32 cellular contexts compared by ENCODE assay signal in the genomic region with DNA sequence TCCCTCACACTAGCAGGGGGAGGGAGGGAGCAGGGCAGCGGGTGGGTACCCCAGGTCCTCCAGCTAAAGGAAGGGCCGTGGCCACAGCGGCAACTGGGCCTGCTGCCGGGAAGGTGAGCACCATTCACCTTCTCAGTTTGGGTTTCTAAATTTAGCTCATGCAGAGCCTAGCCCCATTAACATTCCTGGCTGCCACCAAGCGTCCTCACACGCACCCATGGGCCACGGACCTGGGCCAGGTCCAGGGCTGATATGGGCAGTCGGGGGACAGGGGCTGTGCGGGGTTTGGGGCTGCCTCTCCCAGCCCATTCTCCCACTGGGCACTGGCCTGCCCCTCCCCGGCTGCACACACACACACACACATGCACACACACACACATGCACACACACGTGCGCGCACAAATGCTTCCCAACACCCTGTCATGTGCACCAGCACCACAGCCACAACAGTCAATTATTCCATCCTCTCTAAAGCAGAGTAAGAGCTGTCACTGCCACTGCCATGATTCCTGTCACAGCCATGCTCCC. TPM values are rescaled to one million over a fixed set of nuclear protein-coding genes. Genes with fewer than 3 reads are reported as not detected.
DNase-seq lines count a peak whose midpoint lies in the region; ATAC-seq, FAIRE-seq and TF ChIP-seq lines count a peak whose summit lies in the region.
"Had no signal": no experiment of that assay in that cellular context is flagged by ENCODE, and none has a peak within 500 bp of the region (broad histone marks: within the 10 kb centered on the region; RNA-seq: fewer than 3 reads in every experiment).

No MANE protein-coding gene starts in this region.

- H3K9me2 ChIP-seq in HCT116 (ENCODE audit: insufficient read depth) (no peaks in the 10 kb centered on the region), PC-3 (replicated peaks; ENCODE audit: low read length) (no peaks in the 10 kb centered on the region)

- peak overlapping the region in 1 of 2 experiments; percentile 32; a peak in 3 of 4 replicates for H3K4me3 ChIP-seq in HCT116 (replicated peaks in 1 of 2; ENCODE audit: low read depth in 1 of 2, low read length in 2 of 2)
- no peak overlapping the region for H3K4me3 ChIP-seq in astrocyte (ENCODE audit: insufficient read depth, low read depth, low read length)
- peak overlapping the region; percentile 7 for H3K4me3 ChIP-seq in skeletal muscle satellite cell (ENCODE audit: low read length)
- no peak overlapping the region for H3K4me3 ChIP-seq in ascending aorta
- no peak overlapping the region for H3K4me3 ChIP-seq in PC-3 (ENCODE audit: low read length)
- H3K4me3 ChIP-seq: esophagus squamous epithelium, hepatocyte, ovary, suprapubic skin, vagina had no signal

- H3K4me2 ChIP-seq in HCT116 (ENCODE audit: low read length) = peak overlapping the region; percentile 65
- H3K4me2 ChIP-seq in astrocyte (ENCODE audit: low read length) = peak overlapping the region; percentile 35
- H3K4me2 ChIP-seq in skeletal muscle satellite cell (ENCODE audit: low read length) = peak overlapping the region; percentile 36
- H3K4me2 ChIP-seq in PC-3 (ENCODE audit: low read length) = no peak overlapping the region
- H3K4me2 ChIP-seq: hepatocyte had no signal

- H3K27me3 ChIP-seq in HCT116 (ENCODE audit: insufficient read depth, low read length) = no peaks in the 10 kb centered on the region
- H3K27me3 ChIP-seq in astrocyte (ENCODE audit: insufficient read depth, low read length) = peaks cover 39% of the 10 kb centered on the region
- peaks cover 34% of the 10 kb centered on the region for H3K27me3 ChIP-seq in skeletal muscle satellite cell (ENCODE audit: control insufficient read depth, insufficient read depth, low read length)
- peaks cover 8% of the 10 kb centered on the region for H3K27me3 ChIP-seq in ascending aorta
- no peaks in the 10 kb centered on the region for H3K27me3 ChIP-seq in PC-3 (ENCODE audit: low read length)
- H3K27me3 ChIP-seq: ovary, vagina had no signal

- no peak overlapping the region for H2AFZ ChIP-seq in HCT116 (ENCODE audit: low read depth, low read length, poor library complexity, severe bottlenecking)
- peak overlapping the region; percentile 42 for H2AFZ ChIP-seq in astrocyte (ENCODE audit: low read depth, low read length)
- no peak overlapping the region for H2AFZ ChIP-seq in PC-3 (ENCODE audit: low read length)
- H2AFZ ChIP-seq: hepatocyte had no signal

- no peak for TF ChIP-seq RAD21 in HCT116 (IDR thresholded peaks at IDR 0.05; ENCODE audit: low read depth)

- H3K9ac ChIP-seq in HCT116 (ENCODE audit: low read length) = peak overlapping the region; percentile 38
- no peak overlapping the region for H3K9ac ChIP-seq in astrocyte (ENCODE audit: low read length)
- H3K9ac ChIP-seq in skeletal muscle satellite cell (ENCODE audit: low read depth, low read length) = no peak overlapping the region
- H3K9ac ChIP-seq in PC-3 (ENCODE audit: low read length) = no peak overlapping the region

- BruUV-seq in HCT116 (replicated peaks; lab: Mats Ljungman, UMichigan) = no TSS peak
- BruUV-seq in PC-3 (replicated peaks; lab: Mats Ljungman, UMichigan) = no TSS peak

- intact Hi-C loops in HCT116 (cut with micrococcal nuclease) (no loop called here), left ventricle myocardium superior (cut with micrococcal nuclease) (no loop called here), ascending aorta (cut with DNase I) (no loop called here), PC-3 (cut with micrococcal nuclease) (no loop called here)

- H3K4me3 Mint-ChIP-seq in astrocyte (ENCODE audit: unreplicated experiment) (no peak overlapping the region), nephron progenitor cell (no peak overlapping the region)
- H3K4me3 Mint-ChIP-seq: activated CD8-positive, alpha-beta T cell treated with anti-CD3 and anti-CD28 coated beads for 36 hours; activated naive CD4-positive, alpha-beta T cell treated with anti-CD3 and anti-CD28 coated beads, Interleukin-2, amount 50 U/mL, for 24 hours; immature natural killer cell; naive thymus-derived CD4-positive, alpha-beta T cell; stimulated activated effector memory CD8-positive, alpha-beta T cell treated with anti-CD3 and anti-CD28 coated beads, Interleukin-12 subunit alpha, Interleukin-12 subunit beta, amount 100 ng/mL, for 72 hours had no signal

- FAIRE-seq in astrocyte (lab: Jason Lieb, UNC) = no peak

- no peaks in the 10 kb centered on the region for H3K9me3 ChIP-seq in HCT116 (ENCODE audit: control insufficient read depth in 1 of 2, insufficient read depth in 1 of 2, low read depth in 1 of 2, low read length in 2 of 2)
- no peaks in the 10 kb centered on the region for H3K9me3 ChIP-seq in astrocyte (ENCODE audit: insufficient read depth, low read depth, low read length)
- H3K9me3 ChIP-seq in skeletal muscle satellite cell (replicated peaks; ENCODE audit: low read length) = no peaks in the 10 kb centered on the region
- H3K9me3 ChIP-seq in ascending aorta = no peaks in the 10 kb centered on the region
- no peaks in the 10 kb centered on the region for H3K9me3 ChIP-seq in PC-3 (ENCODE audit: low read length)
- H3K9me3 ChIP-seq: Caco-2, esophagus squamous epithelium, ovary, suprapubic skin, vagina had no signal

- no peak for DNase-seq in HCT116 (ENCODE audit: low read depth, low spot score)
- no peak for DNase-seq in astrocyte (ENCODE audit: low read depth)
- peak; percentile 75 for DNase-seq in left ventricle myocardium superior
- DNase-seq in ascending aorta (ENCODE audit: low spot score in 2 of 2) = no peak
- DNase-seq in PC-3 = no peak
- no peak for DNase-seq in nephron progenitor cell
- DNase-seq: activated CD4-positive, alpha-beta T cell treated with anti-CD3 and anti-CD28 coated beads for 1 hour; activated CD8-positive, alpha-beta T cell treated with anti-CD3 and anti-CD28 coated beads for 36 hours; amygdala; Caco-2; cortex of kidney; DMS79 treated with DMSO at 0.1 percent for 48 hours; esophagus squamous epithelium; foreskin melanocyte; immature natural killer cell; midbrain; naive thymus-derived CD4-positive, alpha-beta T cell; NCI-H1436 treated with DMSO at 0.1 percent for 48 hours; NCI-H82; ovary; stimulated activated CD4-positive, alpha-beta T cell treated with anti-CD3 and anti-CD28 coated beads, Interleukin-4, amount 100 ng/mL, for 1 hour; T-helper 2 cell had no signal

- H3F3A ChIP-seq in PC-3 (ENCODE audit: low read length, unreplicated experiment) = no peaks in the 10 kb centered on the region

- H4K20me1 ChIP-seq in HCT116 (ENCODE audit: insufficient read depth) (no peaks in the 10 kb centered on the region), astrocyte (ENCODE audit: insufficient read depth, low read length) (peaks cover 7% of the 10 kb centered on the region), PC-3 (ENCODE audit: low read length) (no peaks in the 10 kb centered on the region)

- H3K27ac ChIP-seq in HCT116 (ENCODE audit: low read depth, low read length) (peak overlapping the region; percentile 43; the same call in 1 of the 2 replicates), astrocyte (ENCODE audit: low read depth, low read length) (no peak overlapping the region), ascending aorta (no peak overlapping the region), PC-3 (ENCODE audit: low read length) (no peak overlapping the region)
- H3K27ac ChIP-seq: C4-2B, esophagus squamous epithelium, hepatocyte, ovary, suprapubic skin, vagina had no signal

- H3K4me1 Mint-ChIP-seq in astrocyte (ENCODE audit: low read depth, unreplicated experiment) = peaks cover 15% of the 10 kb centered on the region
- peaks cover 72% of the 10 kb centered on the region for H3K4me1 Mint-ChIP-seq in nephron progenitor cell
- H3K4me1 Mint-ChIP-seq: immature natural killer cell had no signal

- POLR2A ChIA-PET in HCT116 (lab: Charles Lee) (no interaction called here), PC-3 (lab: Charles Lee; ENCODE audit: unreplicated experiment) (no interaction called here)

- H3K27me3 Mint-ChIP-seq in astrocyte (ENCODE audit: low read depth, unreplicated experiment) = peaks cover 66% of the 10 kb centered on the region
- peaks cover 45% of the 10 kb centered on the region for H3K27me3 Mint-ChIP-seq in nephron progenitor cell (ENCODE audit: low read depth, poor library complexity)

- H3K9me3 Mint-ChIP-seq in astrocyte (ENCODE audit: unreplicated experiment) (peaks cover 4% of the 10 kb centered on the region), nephron progenitor cell (no peaks in the 10 kb centered on the region)
- H3K9me3 Mint-ChIP-seq: activated CD8-positive, alpha-beta T cell treated with anti-CD3 and anti-CD28 coated beads for 36 hours; activated naive CD4-positive, alpha-beta T cell treated with anti-CD3 and anti-CD28 coated beads, Interleukin-2, amount 50 U/mL, for 24 hours; activated T-helper 2 cell treated with anti-CD3 and anti-CD28 coated beads, Interferon-gamma antibody, Interleukin-2, Interleukin-4, amounts not matched to agents 10 μg/mL and 5 μg/mL and 100 μg/mL, durations not matched to agents 14 hours and 24 hours and 36 hours; immature natural killer cell; stimulated activated effector memory CD8-positive, alpha-beta T cell treated with anti-CD3 and anti-CD28 coated beads, Interleukin-12 subunit alpha, Interleukin-12 subunit beta, amount 100 ng/mL, for 72 hours had no signal

- no peak for TF ChIP-seq POLR2A in HCT116 (IDR thresholded peaks at IDR 0.05; ENCODE audit: borderline replicate concordance, extremely low read depth, insufficient read depth, insufficient read length)

- peaks cover 2% of the 10 kb centered on the region for H3K36me3 Mint-ChIP-seq in astrocyte (ENCODE audit: low read depth, unreplicated experiment)
- no peaks in the 10 kb centered on the region for H3K36me3 Mint-ChIP-seq in nephron progenitor cell (ENCODE audit: low read depth)
- H3K36me3 Mint-ChIP-seq: activated naive CD4-positive, alpha-beta T cell treated with anti-CD3 and anti-CD28 coated beads, Interleukin-2, amount 50 U/mL, for 24 hours; immature natural killer cell; naive thymus-derived CD4-positive, alpha-beta T cell; stimulated activated effector memory CD8-positive, alpha-beta T cell treated with anti-CD3 and anti-CD28 coated beads, Interleukin-12 subunit alpha, Interleukin-12 subunit beta, amount 100 ng/mL, for 72 hours had no signal

- H3K4me1 ChIP-seq in HCT116 (ENCODE audit: control insufficient read depth in 1 of 2, insufficient read depth in 2 of 2, low read length in 2 of 2) (peaks cover 12 to 35% of the 10 kb centered on the region in 2 experiments), astrocyte (ENCODE audit: insufficient read depth, low read length) (peaks cover 8% of the 10 kb centered on the region), skeletal muscle satellite cell (ENCODE audit: control insufficient read depth, insufficient read depth, low read length) (peaks cover 17% of the 10 kb centered on the region), ascending aorta (peaks cover 0 to 3% of the 10 kb centered on the region in 2 donors), PC-3 (ENCODE audit: insufficient read depth, low read length) (peaks cover 13% of the 10 kb centered on the region)
- H3K4me1 ChIP-seq: Caco-2 had no signal

- ATAC-seq in HCT116 (peak; percentile 33), left ventricle myocardium superior (peak; percentile 84), PC-3 (no peak), GM19452 (IDR thresholded peaks at IDR 0.05; ENCODE audit: unreplicated experiment) (no peak)
- ATAC-seq: activated CD8-positive, alpha-beta T cell treated with anti-CD3 and anti-CD28 coated beads for 36 hours; left lobe of liver; naive thymus-derived CD4-positive, alpha-beta T cell; stimulated activated effector memory CD8-positive, alpha-beta T cell treated with anti-CD3 and anti-CD28 coated beads, Interleukin-12 subunit alpha, Interleukin-12 subunit beta, amount 100 ng/mL, for 72 hours had no signal

- no peak for TF ChIP-seq CTCF in HCT116 (IDR thresholded peaks at IDR 0.05 in 2 of 3, conservative IDR thresholded peaks at IDR 0.05 in 1 of 3; ENCODE audit: borderline replicate concordance in 1 of 3, insufficient read depth in 1 of 3, low read depth in 2 of 3, low read length in 2 of 3)
- no peak for TF ChIP-seq CTCF in astrocyte (IDR thresholded peaks at IDR 0.05; ENCODE audit: insufficient read depth, low read depth, low read length)
- no peak for TF ChIP-seq CTCF in ascending aorta (IDR thresholded peaks at IDR 0.05)
- TF ChIP-seq CTCF in PC-3 (conservative IDR thresholded peaks at IDR 0.05; ENCODE audit: low read depth, low read length) = no peak
- TF ChIP-seq CTCF in nephron progenitor cell (IDR thresholded peaks at IDR 0.05) = no peak

- H3K79me2 ChIP-seq in HCT116 (ENCODE audit: insufficient read depth, low read length) (no peaks in the 10 kb centered on the region), astrocyte (ENCODE audit: insufficient read depth, low read length) (no peaks in the 10 kb centered on the region), PC-3 (ENCODE audit: low read length) (no peaks in the 10 kb centered on the region)
- H3K79me2 ChIP-seq: hepatocyte had no signal

- CTCF ChIA-PET in HCT116 (lab: Charles Lee) (interaction anchor here (0.9 kb wide), 1 partner anchor 15 kb away, joined by 3 read pairs; no protein-coding TSS in a partner anchor), PC-3 (lab: Charles Lee) (no interaction called here)

- RAD21 ChIA-PET in HCT116 (lab: Charles Lee; ENCODE audit: low non-redundant PET in 1 of 2, low total read pairs in 2 of 2, uncharacterized antibody in 2 of 2, unreplicated experiment in 2 of 2) = no interaction called here

- H3K36me3 ChIP-seq in HCT116 (ENCODE audit: control insufficient read depth in 1 of 2, insufficient read depth in 2 of 2, low read length in 2 of 2) (no peaks in the 10 kb centered on the region), astrocyte (ENCODE audit: insufficient read depth, low read length) (no peaks in the 10 kb centered on the region), skeletal muscle satellite cell (ENCODE audit: insufficient read depth, low read length) (no peaks in the 10 kb centered on the region), ascending aorta (no peaks in the 10 kb centered on the region), PC-3 (ENCODE audit: low read depth, low read length) (no peaks in the 10 kb centered on the region)
- H3K36me3 ChIP-seq: esophagus squamous epithelium, ovary, suprapubic skin, vagina had no signal

- no peak overlapping the region for H3K27ac Mint-ChIP-seq in astrocyte (ENCODE audit: unreplicated experiment)
- H3K27ac Mint-ChIP-seq in nephron progenitor cell = no peak overlapping the region
- H3K27ac Mint-ChIP-seq: activated CD8-positive, alpha-beta T cell treated with anti-CD3 and anti-CD28 coated beads for 36 hours; activated naive CD4-positive, alpha-beta T cell treated with anti-CD3 and anti-CD28 coated beads, Interleukin-2, amount 50 U/mL, for 24 hours; activated T-helper 2 cell treated with anti-CD3 and anti-CD28 coated beads, Interferon-gamma antibody, Interleukin-2, Interleukin-4, amounts not matched to agents 10 μg/mL and 5 μg/mL and 100 μg/mL, durations not matched to agents 14 hours and 24 hours and 36 hours; immature natural killer cell; naive thymus-derived CD4-positive, alpha-beta T cell; stimulated activated effector memory CD8-positive, alpha-beta T cell treated with anti-CD3 and anti-CD28 coated beads, Interleukin-12 subunit alpha, Interleukin-12 subunit beta, amount 100 ng/mL, for 72 hours had no signal

RNA-seq across cellular contexts. Expression of gene SYT7, which starts 28.7 kb away (rescaled TPM):
- total RNA-seq in HCT116 (2021; ENCODE audit: unreplicated experiment) = 27.4 TPM
- 27.5 and 28.5 TPM in 2 replicates for polyA plus RNA-seq in HCT116 (2012)
- total RNA-seq in astrocyte = 3.7 and 3.8 TPM in 2 replicates
- total RNA-seq in left ventricle myocardium superior = 32.5 TPM
- total RNA-seq in skeletal muscle satellite cell (2012; rRNA removed) = 2.0 and 5.1 TPM in 2 replicates
- total RNA-seq in ascending aorta = 1.8 TPM
- 21.5 and 23.2 TPM in 2 replicates for total RNA-seq in PC-3 (2014; rRNA removed)
- total RNA-seq: activated CD8-positive, alpha-beta T cell treated with anti-CD3 and anti-CD28 coated beads for 36 hours had no signal
- polyA plus RNA-seq: immature natural killer cell; naive thymus-derived CD4-positive, alpha-beta T cell had no signal

RNA-seq across cellular contexts. Expression of gene LRRC10B, which starts 43.6 kb away (rescaled TPM):
- total RNA-seq in HCT116 (2021; ENCODE audit: unreplicated experiment) = not detected
- 0.07 TPM in 1 of 2 replicates, not detected in the other for polyA plus RNA-seq in HCT116 (2012)
- total RNA-seq in astrocyte = 0.09 and 0.12 TPM in 2 replicates
- 0.45 TPM for total RNA-seq in left ventricle myocardium superior
- 0.22 TPM in 1 of 2 replicates, not detected in the other for total RNA-seq in skeletal muscle satellite cell (2012; rRNA removed)
- 0.85 TPM for total RNA-seq in ascending aorta
- total RNA-seq in PC-3 (2014; rRNA removed) = 0.55 TPM in 1 of 2 replicates, not detected in the other
- total RNA-seq: activated CD8-positive, alpha-beta T cell treated with anti-CD3 and anti-CD28 coated beads for 36 hours; left lobe of liver; naive thymus-derived CD4-positive, alpha-beta T cell had no signal
- polyA plus RNA-seq: immature natural killer cell; naive thymus-derived CD4-positive, alpha-beta T cell had no signal

Comparison
In these comparisons a context has a peak if more than half of its experiments do, and no peak if none do; other contexts are left out.
1. ATAC-seq: peak in HCT116 (single experiment) and left ventricle myocardium superior (single experiment); none in PC-3 (single experiment) and GM19452 (single experiment).